15 cellular contexts compared by ENCODE assay signal in the genomic region with DNA sequence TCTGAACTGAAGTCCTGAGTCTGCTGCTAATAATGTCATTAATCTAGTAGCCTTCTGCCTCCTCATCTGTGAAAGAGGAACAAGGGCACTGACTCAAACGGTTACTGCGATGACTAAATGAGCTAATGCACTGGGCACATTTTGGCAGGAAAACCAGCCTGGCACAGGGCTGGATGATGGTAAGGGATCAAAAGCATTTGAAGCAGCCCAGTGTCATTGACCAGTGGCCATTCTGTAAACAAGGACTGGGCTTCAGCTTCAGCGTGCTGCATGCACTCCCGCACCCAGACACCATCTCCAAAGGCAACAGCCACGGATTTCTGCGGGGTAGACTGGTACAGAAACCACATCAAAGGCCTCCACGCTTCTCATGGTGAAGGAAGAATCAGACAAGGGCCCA. TPM values are rescaled to one million over a fixed set of nuclear protein-coding genes. Genes with fewer than 3 reads are reported as not detected.
A peak's percentile ranks its signal among the peaks of the same experiment; 100 is the strongest.
DNase-seq lines count a peak whose midpoint lies in the region; ATAC-seq, FAIRE-seq and TF ChIP-seq lines count a peak whose summit lies in the region.
"Had no signal": no experiment of that assay in that cellular context is flagged by ENCODE, and none has a peak within 500 bp of the region (broad histone marks: within the 10 kb centered on the region; RNA-seq: fewer than 3 reads in every experiment).

No MANE protein-coding gene starts in this region.

- DNase-seq in activated CD4-positive, alpha-beta T cell treated with anti-CD3 and anti-CD28 coated beads, Interleukin-2, amount 10 ng/mL, durations not matched to agents 7 days and 5 days, result no peak
- no peak for DNase-seq in activated CD4-positive, alpha-beta T cell treated with anti-CD3 and anti-CD28 coated beads, Interleukin-2, amount 10 ng/mL, durations not matched to agents 24 days and 14 days
- no peak for DNase-seq in activated naive CD8-positive, alpha-beta T cell treated with anti-CD3 and anti-CD28 coated beads, Interleukin-2, amount 50 U/mL, for 24 hours
- DNase-seq in keratinocyte (ENCODE audit: low read depth, low spot score) (no peak), DMS 273 treated with DMSO at 0.1 percent for 48 hours (lab: John Stamatoyannopoulos, UW) (no peak), posterior vena cava (ENCODE audit: low spot score) (no peak), islet precursor cell (no peak)
- DNase-seq in activated naive CD4-positive, alpha-beta T cell treated with anti-CD3 and anti-CD28 coated beads, Interleukin-2, amount 10 ng/mL, durations not matched to agents 7 days and 5 days, result no peak
- DNase-seq: activated CD4-positive, CD25-positive, alpha-beta regulatory T cell; activated T-cell treated with anti-CD3 and anti-CD28 coated beads for 4 hours; DMS153; NCI-H226; small intestine had no signal

- H3K4me1 ChIP-seq in keratinocyte (ENCODE audit: control insufficient read depth, extremely low read depth, insufficient read depth, low read length), result peaks cover 16% of the 10 kb centered on the region

- CTCF ChIA-PET in activated CD4-positive, alpha-beta T cell treated with anti-CD3 and anti-CD28 coated beads, Interleukin-2, amount 10 ng/mL, durations not matched to agents 7 days and 5 days (lab: Charles Lee), result no interaction called here
- CTCF ChIA-PET in activated naive CD4-positive, alpha-beta T cell treated with anti-CD3 and anti-CD28 coated beads, Interleukin-2, amount 10 ng/mL, durations not matched to agents 7 days and 5 days (lab: Charles Lee), result no interaction called here

- no peak overlapping the region for H3K4me2 ChIP-seq in keratinocyte (ENCODE audit: control insufficient read depth, extremely low read depth, insufficient read depth, low read depth, low read length)

- POLR2A ChIA-PET in activated CD4-positive, alpha-beta T cell treated with anti-CD3 and anti-CD28 coated beads, Interleukin-2, amount 10 ng/mL, durations not matched to agents 7 days and 5 days (lab: Charles Lee), result no interaction called here

- H3K4me3 Mint-ChIP-seq in activated CD4-positive, alpha-beta T cell treated with anti-CD3 and anti-CD28 coated beads, Interleukin-2, amount 10 ng/mL, durations not matched to agents 7 days and 5 days, result no peak overlapping the region
- no peak overlapping the region for H3K4me3 Mint-ChIP-seq in activated CD4-positive, alpha-beta T cell treated with anti-CD3 and anti-CD28 coated beads, Interleukin-2, amount 10 ng/mL, durations not matched to agents 24 days and 14 days
- no peak overlapping the region for H3K4me3 Mint-ChIP-seq in activated naive CD8-positive, alpha-beta T cell treated with anti-CD3 and anti-CD28 coated beads, Interleukin-2, amount 50 U/mL, for 24 hours
- H3K4me3 Mint-ChIP-seq in activated naive CD4-positive, alpha-beta T cell treated with anti-CD3 and anti-CD28 coated beads, Interleukin-2, amount 10 ng/mL, durations not matched to agents 7 days and 5 days, result no peak overlapping the region

- H3K79me2 ChIP-seq in keratinocyte (ENCODE audit: control insufficient read depth, insufficient read depth, low read length), result no peaks in the 10 kb centered on the region

- H3K4me1 Mint-ChIP-seq in activated CD4-positive, alpha-beta T cell treated with anti-CD3 and anti-CD28 coated beads, Interleukin-2, amount 10 ng/mL, durations not matched to agents 7 days and 5 days, result peaks cover 41% of the 10 kb centered on the region
- H3K4me1 Mint-ChIP-seq in activated CD4-positive, alpha-beta T cell treated with anti-CD3 and anti-CD28 coated beads, Interleukin-2, amount 10 ng/mL, durations not matched to agents 24 days and 14 days, result peaks cover 31% of the 10 kb centered on the region
- peaks cover 55% of the 10 kb centered on the region for H3K4me1 Mint-ChIP-seq in activated naive CD8-positive, alpha-beta T cell treated with anti-CD3 and anti-CD28 coated beads, Interleukin-2, amount 50 U/mL, for 24 hours
- H3K4me1 Mint-ChIP-seq in activated naive CD4-positive, alpha-beta T cell treated with anti-CD3 and anti-CD28 coated beads, Interleukin-2, amount 10 ng/mL, durations not matched to agents 7 days and 5 days, result peaks cover 54% of the 10 kb centered on the region

- FAIRE-seq in keratinocyte (lab: Jason Lieb, UNC), result peak; percentile 69
- FAIRE-seq: colon, small intestine had no signal

- H3K27me3 Mint-ChIP-seq in activated CD4-positive, alpha-beta T cell treated with anti-CD3 and anti-CD28 coated beads, Interleukin-2, amount 10 ng/mL, durations not matched to agents 7 days and 5 days, result peaks cover 2% of the 10 kb centered on the region
- no peaks in the 10 kb centered on the region for H3K27me3 Mint-ChIP-seq in activated CD4-positive, alpha-beta T cell treated with anti-CD3 and anti-CD28 coated beads, Interleukin-2, amount 10 ng/mL, durations not matched to agents 24 days and 14 days
- H3K27me3 Mint-ChIP-seq in activated naive CD8-positive, alpha-beta T cell treated with anti-CD3 and anti-CD28 coated beads, Interleukin-2, amount 50 U/mL, for 24 hours, result no peaks in the 10 kb centered on the region
- no peaks in the 10 kb centered on the region for H3K27me3 Mint-ChIP-seq in activated naive CD4-positive, alpha-beta T cell treated with anti-CD3 and anti-CD28 coated beads, Interleukin-2, amount 10 ng/mL, durations not matched to agents 7 days and 5 days

- TF ChIP-seq CTCF in keratinocyte (optimal IDR thresholded peaks at IDR 0.05 in 1 of 3, IDR thresholded peaks at IDR 0.05 in 1 of 3, conservative IDR thresholded peaks at IDR 0.05 in 1 of 3; ENCODE audit: extremely low read depth in 1 of 3, insufficient read depth in 2 of 3, low read length in 3 of 3), result no peak

- H3K9ac ChIP-seq in keratinocyte (ENCODE audit: control insufficient read depth, extremely low read depth, insufficient read depth, low read length), result no peak overlapping the region

- H3K9me1 ChIP-seq in keratinocyte (ENCODE audit: control insufficient read depth, extremely low read depth, insufficient read depth, low read length), result no peaks in the 10 kb centered on the region

- dilution Hi-C loops in keratinocyte (cut with MboI; ENCODE audit: extremely low pct_ligation_motif_present, low sequenced_read_pairs), result no loop called here

- H3K27me3 ChIP-seq in keratinocyte (ENCODE audit: control insufficient read depth, extremely low read depth, insufficient read depth, low read length), result no peaks in the 10 kb centered on the region

- intact Hi-C loops in activated CD4-positive, alpha-beta T cell treated with anti-CD3 and anti-CD28 coated beads, Interleukin-2, amount 10 ng/mL, durations not matched to agents 24 days and 14 days (cut with micrococcal nuclease), result loop anchor here (10.0 kb wide), 1 partner anchor 70 kb away; no protein-coding TSS in a partner anchor
- intact Hi-C loops in posterior vena cava (cut with DNase I), result no loop called here

- no peak overlapping the region for H3K27ac ChIP-seq in keratinocyte (ENCODE audit: control insufficient read depth, insufficient read depth, low read length)

- peaks cover 15% of the 10 kb centered on the region for H3K9me3 Mint-ChIP-seq in activated CD4-positive, alpha-beta T cell treated with anti-CD3 and anti-CD28 coated beads, Interleukin-2, amount 10 ng/mL, durations not matched to agents 7 days and 5 days
- peaks cover 3% of the 10 kb centered on the region for H3K9me3 Mint-ChIP-seq in activated CD4-positive, alpha-beta T cell treated with anti-CD3 and anti-CD28 coated beads, Interleukin-2, amount 10 ng/mL, durations not matched to agents 24 days and 14 days
- H3K9me3 Mint-ChIP-seq in activated naive CD8-positive, alpha-beta T cell treated with anti-CD3 and anti-CD28 coated beads, Interleukin-2, amount 50 U/mL, for 24 hours, result no peaks in the 10 kb centered on the region
- H3K9me3 Mint-ChIP-seq in activated naive CD4-positive, alpha-beta T cell treated with anti-CD3 and anti-CD28 coated beads, Interleukin-2, amount 10 ng/mL, durations not matched to agents 7 days and 5 days, result no peaks in the 10 kb centered on the region

- peaks cover 31% of the 10 kb centered on the region for H3K36me3 Mint-ChIP-seq in activated CD4-positive, alpha-beta T cell treated with anti-CD3 and anti-CD28 coated beads, Interleukin-2, amount 10 ng/mL, durations not matched to agents 7 days and 5 days (ENCODE audit: low read depth)
- H3K36me3 Mint-ChIP-seq in activated CD4-positive, alpha-beta T cell treated with anti-CD3 and anti-CD28 coated beads, Interleukin-2, amount 10 ng/mL, durations not matched to agents 24 days and 14 days (ENCODE audit: low read depth), result peaks cover 32% of the 10 kb centered on the region
- H3K36me3 Mint-ChIP-seq in activated naive CD8-positive, alpha-beta T cell treated with anti-CD3 and anti-CD28 coated beads, Interleukin-2, amount 50 U/mL, for 24 hours (ENCODE audit: low read depth), result peaks cover 17% of the 10 kb centered on the region
- peaks cover 38% of the 10 kb centered on the region for H3K36me3 Mint-ChIP-seq in activated naive CD4-positive, alpha-beta T cell treated with anti-CD3 and anti-CD28 coated beads, Interleukin-2, amount 10 ng/mL, durations not matched to agents 7 days and 5 days

- peaks cover 0 to 6% of the 10 kb centered on the region in 2 experiments for H3K36me3 ChIP-seq in keratinocyte (ENCODE audit: control insufficient read depth in 2 of 2, extremely low read depth in 1 of 2, insufficient read depth in 2 of 2, low read length in 2 of 2)

- no peak overlapping the region for H2AFZ ChIP-seq in keratinocyte (ENCODE audit: control insufficient read depth, low read length)

- H3K4me3 ChIP-seq in keratinocyte (ENCODE audit: control insufficient read depth in 2 of 3, extremely low read depth in 1 of 3, insufficient read depth in 2 of 3, low read depth in 1 of 3, low read length in 3 of 3), result no peak overlapping the region

- ATAC-seq in activated naive CD8-positive, alpha-beta T cell treated with anti-CD3 and anti-CD28 coated beads, Interleukin-2, amount 50 U/mL, for 24 hours, result no peak

- no peaks in the 10 kb centered on the region for H3K9me3 ChIP-seq in keratinocyte (ENCODE audit: control insufficient read depth, low read depth, low read length)

- H3K27ac Mint-ChIP-seq in activated CD4-positive, alpha-beta T cell treated with anti-CD3 and anti-CD28 coated beads, Interleukin-2, amount 10 ng/mL, durations not matched to agents 7 days and 5 days, result peak overlapping the region; percentile 33
- no peak overlapping the region for H3K27ac Mint-ChIP-seq in activated CD4-positive, alpha-beta T cell treated with anti-CD3 and anti-CD28 coated beads, Interleukin-2, amount 10 ng/mL, durations not matched to agents 24 days and 14 days
- H3K27ac Mint-ChIP-seq in activated naive CD8-positive, alpha-beta T cell treated with anti-CD3 and anti-CD28 coated beads, Interleukin-2, amount 50 U/mL, for 24 hours, result peak overlapping the region; percentile 3
- H3K27ac Mint-ChIP-seq in activated naive CD4-positive, alpha-beta T cell treated with anti-CD3 and anti-CD28 coated beads, Interleukin-2, amount 10 ng/mL, durations not matched to agents 7 days and 5 days, result no peak overlapping the region

- no peaks in the 10 kb centered on the region for H4K20me1 ChIP-seq in keratinocyte (ENCODE audit: control insufficient read depth, extremely low read depth, insufficient read depth, low read length)

RNA-seq across cellular contexts. Expression of a gene that starts 8.0 kb away (rescaled TPM):
- total RNA-seq in activated CD4-positive, alpha-beta T cell treated with anti-CD3 and anti-CD28 coated beads, Interleukin-2, amount 10 ng/mL, durations not matched to agents 7 days and 5 days, result 1 to 10 TPM; 1.7 to 2.3 TPM
- total RNA-seq in activated CD4-positive, alpha-beta T cell treated with anti-CD3 and anti-CD28 coated beads, Interleukin-2, amount 10 ng/mL, durations not matched to agents 24 days and 14 days, result 0.52 and 0.70 TPM in 2 replicates
- polyA plus RNA-seq in keratinocyte, result 1.1 to 3.5 TPM (median 3.2 TPM) in 3 replicates
- polyA plus RNA-seq in keratinocyte (2011; ENCODE audit: low read depth), result 3.1 TPM
- 1.1 and 2.4 TPM in 2 replicates for polyA plus RNA-seq in keratinocyte (2011; cell fraction: cytosol; rRNA removed)
- polyA plus RNA-seq in keratinocyte (2011; cell fraction: nucleus; rRNA removed), result 4.5 and 5.9 TPM in 2 replicates
- polyA plus RNA-seq in keratinocyte (2012; ENCODE audit: low replicate concordance), result 1.4 and 7.2 TPM in 2 replicates
- polyA minus RNA-seq in keratinocyte, result 0.52 to 5.2 TPM (median 4.4 TPM) in 3 replicates
- 1.3 TPM for polyA minus RNA-seq in keratinocyte (2011; cell fraction: cytosol; rRNA and poly(A)+ RNA removed)
- 4.5 and 9.2 TPM in 2 replicates for polyA minus RNA-seq in keratinocyte (2011; cell fraction: nucleus; rRNA and poly(A)+ RNA removed)
- total RNA-seq in posterior vena cava, result 1 to 10 TPM; 3.0 to 5.5 TPM
- total RNA-seq: OCI-LY7 had no signal

Comparison
In these comparisons a context has a peak if more than half of its experiments do, and no peak if none do; other contexts are left out.
1. H3K27ac Mint-ChIP-seq: peak in activated CD4-positive, alpha-beta T cell treated with anti-CD3 and anti-CD28 coated beads, Interleukin-2, amount 10 ng/mL, durations not matched to agents 7 days and 5 days (single experiment) and activated naive CD8-positive, alpha-beta T cell treated with anti-CD3 and anti-CD28 coated beads, Interleukin-2, amount 50 U/mL, for 24 hours (single experiment); none in activated CD4-positive, alpha-beta T cell treated with anti-CD3 and anti-CD28 coated beads, Interleukin-2, amount 10 ng/mL, durations not matched to agents 24 days and 14 days (single experiment) and activated naive CD4-positive, alpha-beta T cell treated with anti-CD3 and anti-CD28 coated beads, Interleukin-2, amount 10 ng/mL, durations not matched to agents 7 days and 5 days (single experiment).